In genomic region chr18:69691008-69691760, GRCh38 we compare ENCODE assay signal across 23 cellular contexts.
DNase-seq lines count a peak whose midpoint lies in the region; ATAC-seq lines count a peak whose summit lies in the region.
"Had no signal": no experiment of that assay in that cellular context is flagged by ENCODE, and none has a peak within 500 bp of the region (broad histone marks: within the 10 kb centered on the region; RNA-seq: fewer than 3 reads in every experiment).

No MANE protein-coding gene starts in this region.

- H3K4me1 Mint-ChIP-seq in memory B cell = no peaks in the 10 kb centered on the region
- H3K4me1 Mint-ChIP-seq: activated CD4-positive, alpha-beta T cell treated with anti-CD3 and anti-CD28 coated beads, Interleukin-2, amount 10 ng/mL, durations not matched to agents 7 days and 5 days; activated naive CD8-positive, alpha-beta T cell treated with anti-CD3 and anti-CD28 coated beads, Interleukin-2, amount 10 ng/mL, durations not matched to agents 7 days and 5 days; CD4-positive, CD25-positive, alpha-beta regulatory T cell; central memory CD8-positive, alpha-beta T cell; natural killer cell; stimulated activated naive CD8-positive, alpha-beta T cell treated with anti-CD3 and anti-CD28 coated beads, Interleukin-15, amount 100 ng/mL, for 72 hours had no signal

- intact Hi-C loops in posterior vena cava (cut with DNase I) = no loop called here

- peaks cover 2% of the 10 kb centered on the region for H3K9me3 Mint-ChIP-seq in memory B cell
- H3K9me3 Mint-ChIP-seq: activated CD4-positive, alpha-beta T cell treated with anti-CD3 and anti-CD28 coated beads, Interleukin-2, amount 10 ng/mL, durations not matched to agents 7 days and 5 days; activated naive CD8-positive, alpha-beta T cell treated with anti-CD3 and anti-CD28 coated beads, Interleukin-2, amount 10 ng/mL, durations not matched to agents 7 days and 5 days; CD4-positive, CD25-positive, alpha-beta regulatory T cell; central memory CD8-positive, alpha-beta T cell; natural killer cell; stimulated activated naive CD8-positive, alpha-beta T cell treated with anti-CD3 and anti-CD28 coated beads, Interleukin-15, amount 100 ng/mL, for 72 hours had no signal

- no peaks in the 10 kb centered on the region for H3K36me3 Mint-ChIP-seq in memory B cell
- H3K36me3 Mint-ChIP-seq: activated naive CD8-positive, alpha-beta T cell treated with anti-CD3 and anti-CD28 coated beads, Interleukin-2, amount 10 ng/mL, durations not matched to agents 7 days and 5 days; CD4-positive, CD25-positive, alpha-beta regulatory T cell; natural killer cell had no signal

- H3K4me3 Mint-ChIP-seq in memory B cell = no peak overlapping the region
- H3K4me3 Mint-ChIP-seq: activated CD4-positive, alpha-beta T cell treated with anti-CD3 and anti-CD28 coated beads, Interleukin-2, amount 10 ng/mL, durations not matched to agents 7 days and 5 days; activated naive CD8-positive, alpha-beta T cell treated with anti-CD3 and anti-CD28 coated beads, Interleukin-2, amount 10 ng/mL, durations not matched to agents 7 days and 5 days; CD4-positive, CD25-positive, alpha-beta regulatory T cell; central memory CD8-positive, alpha-beta T cell; natural killer cell; stimulated activated naive CD8-positive, alpha-beta T cell treated with anti-CD3 and anti-CD28 coated beads, Interleukin-15, amount 100 ng/mL, for 72 hours; T-helper 17 cell had no signal

- no peak for DNase-seq in memory B cell (ENCODE audit: low spot score in 2 of 2)
- no peak for DNase-seq in NCI-H226
- no peak for DNase-seq in posterior vena cava (ENCODE audit: low spot score)
- DNase-seq: activated CD4-positive, alpha-beta T cell treated with anti-CD3 and anti-CD28 coated beads, Interleukin-2, amount 10 ng/mL, durations not matched to agents 7 days and 5 days; activated naive CD8-positive, alpha-beta T cell treated with anti-CD3 and anti-CD28 coated beads, Interleukin-2, amount 10 ng/mL, durations not matched to agents 7 days and 5 days; CD4-positive, CD25-positive, alpha-beta regulatory T cell; DMS 273 treated with DMSO at 0.1 percent for 48 hours; natural killer cell; NCI-H1105 treated with DMSO at 0.1 percent for 48 hours; NCI-H2107; NK-92 treated with Interleukin-12 subunit alpha and Interleukin-12 subunit beta, amount 100 ng/mL, for 24 hours; spleen; stimulated activated CD4-positive, alpha-beta T cell treated with anti-CD3 and anti-CD28 coated beads, Interleukin-4, amount 100 ng/mL, for 1 hour; stimulated activated naive CD8-positive, alpha-beta T cell treated with anti-CD3 and anti-CD28 coated beads, Interleukin-15, amount 100 ng/mL, for 72 hours; T-helper 17 cell had no signal

- ATAC-seq in GM18858 (IDR thresholded peaks at IDR 0.05; ENCODE audit: unreplicated experiment) (peak; percentile 75), GM21367 (IDR thresholded peaks at IDR 0.05; ENCODE audit: unreplicated experiment) (peak; percentile 58), HG03139 (IDR thresholded peaks at IDR 0.05; ENCODE audit: unreplicated experiment) (peak; percentile 68), memory B cell (ENCODE audit: low read depth) (peak; percentile 22), GM21381 (IDR thresholded peaks at IDR 0.05; ENCODE audit: unreplicated experiment) (no peak), HG02970 (IDR thresholded peaks at IDR 0.05; ENCODE audit: low FRiP score, unreplicated experiment) (no peak)
- ATAC-seq: left lobe of liver; natural killer cell; Panc1; stimulated activated naive CD8-positive, alpha-beta T cell treated with anti-CD3 and anti-CD28 coated beads, Interleukin-15, amount 100 ng/mL, for 72 hours; T-helper 17 cell had no signal

- no peak overlapping the region for H3K27ac Mint-ChIP-seq in memory B cell
- H3K27ac Mint-ChIP-seq: activated CD4-positive, alpha-beta T cell treated with anti-CD3 and anti-CD28 coated beads, Interleukin-2, amount 10 ng/mL, durations not matched to agents 7 days and 5 days; activated naive CD8-positive, alpha-beta T cell treated with anti-CD3 and anti-CD28 coated beads, Interleukin-2, amount 10 ng/mL, durations not matched to agents 7 days and 5 days; natural killer cell; T-helper 17 cell had no signal

- no peaks in the 10 kb centered on the region for H3K27me3 Mint-ChIP-seq in memory B cell
- H3K27me3 Mint-ChIP-seq: activated naive CD8-positive, alpha-beta T cell treated with anti-CD3 and anti-CD28 coated beads, Interleukin-2, amount 10 ng/mL, durations not matched to agents 7 days and 5 days; CD4-positive, CD25-positive, alpha-beta regulatory T cell; stimulated activated naive CD8-positive, alpha-beta T cell treated with anti-CD3 and anti-CD28 coated beads, Interleukin-15, amount 100 ng/mL, for 72 hours; T-helper 17 cell had no signal

Comparison
In these comparisons a context has a peak if more than half of its experiments do, and no peak if none do; other contexts are left out.
1. ATAC-seq: peak in GM18858 (single experiment), GM21367 (single experiment), HG03139 (single experiment) and memory B cell (single experiment); none in GM21381 (single experiment) and HG02970 (single experiment).